22 cellular contexts compared by ENCODE assay signal in the genomic region with DNA sequence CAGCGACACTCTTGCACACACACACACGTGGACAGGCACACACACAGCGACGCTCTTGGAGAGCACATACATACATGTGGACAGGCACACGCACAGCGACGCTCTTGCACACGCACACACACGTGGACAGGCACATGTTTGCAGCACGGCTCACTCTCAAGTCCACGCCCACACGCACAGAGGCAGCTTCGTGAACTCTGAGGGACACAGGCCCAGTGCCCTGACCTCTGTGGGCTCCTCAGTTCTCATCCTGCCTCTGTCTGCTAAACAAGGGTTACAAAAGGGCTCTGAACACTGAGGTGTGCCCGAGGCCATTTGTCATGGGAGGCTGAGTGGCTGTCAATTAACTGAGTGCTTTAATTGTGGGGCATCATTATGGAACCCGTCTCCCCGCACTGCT.
DNase-seq lines count a peak whose midpoint lies in the region; ATAC-seq, FAIRE-seq and TF ChIP-seq lines count a peak whose summit lies in the region.
"Had no signal": no experiment of that assay in that cellular context is flagged by ENCODE, and none has a peak within 500 bp of the region (broad histone marks: within the 10 kb centered on the region; RNA-seq: fewer than 3 reads in every experiment).

No MANE protein-coding gene starts in this region.

- H3K4me3 Mint-ChIP-seq in neural progenitor cell = no peak overlapping the region
- H3K4me3 Mint-ChIP-seq: CD4-positive, CD25-positive, alpha-beta regulatory T cell; CD8-positive, alpha-beta memory T cell; HFFc6; IgD-negative memory B cell had no signal

- TF ChIP-seq RAD21 in H1 (IDR thresholded peaks at IDR 0.05 in 1 of 2, conservative IDR thresholded peaks at IDR 0.05 in 1 of 2; ENCODE audit: low read depth in 2 of 2, low read length in 2 of 2) = no peak

- H2BK20ac ChIP-seq in H1 (ENCODE audit: low read length) = no peak overlapping the region

- peaks cover 12% of the 10 kb centered on the region for H3K4me1 Mint-ChIP-seq in neural progenitor cell
- H3K4me1 Mint-ChIP-seq: CD4-positive, CD25-positive, alpha-beta regulatory T cell; CD8-positive, alpha-beta memory T cell; IgD-negative memory B cell had no signal

- CTCF ChIA-PET in H1 (lab: Charles Lee; ENCODE audit: partially characterized antibody) = no interaction called here

- 0 out of 2 replicates have a peak, but pooled peaks cover 3% of the 10 kb centered on the region for H3K79me1 ChIP-seq in H1 (ENCODE audit: low read depth, low read length)

- no peak overlapping the region for H4K5ac ChIP-seq in H1 (ENCODE audit: insufficient read length, low read depth, low read length)

- 96% methylated on average over 16 of the region's 16 CpGs; no CpG with 5 or more reads in 1 of the 2 experiments for WGBS in H1 (ENCODE audit: extremely low coverage in 1 of 2, insufficient coverage in 1 of 2, insufficient read length in 1 of 2, insufficient replicate concordance in 2 of 2, low coverage in 1 of 2, low lambda C conversion rate in 2 of 2, missing lambda C conversion rate in 1 of 2), 2 experiments

- H3K27me3 ChIP-seq in BLaER1 treated with 17β-estradiol and CSF1 and Interleukin-3, amounts not matched to agents 10 nM and 100 nM = no peaks in the 10 kb centered on the region
- H3K27me3 ChIP-seq in H1 (replicated peaks in 1 of 4; ENCODE audit: control insufficient read depth in 3 of 4, extremely low read depth in 1 of 4, insufficient read depth in 3 of 4, low read length in 3 of 4) (no peaks in the 10 kb centered on the region), neural progenitor cell (no peaks in the 10 kb centered on the region), upper lobe of right lung (no peaks in the 10 kb centered on the region)

- H3K9ac ChIP-seq in BLaER1 treated with 17β-estradiol and CSF1 and Interleukin-3, amounts not matched to agents 10 nM and 100 nM = no peak overlapping the region; a peak in 1 of 22 replicates
- no peak overlapping the region for H3K9ac ChIP-seq in H1 (replicated peaks in 1 of 4; ENCODE audit: extremely low read depth in 1 of 4, low read depth in 3 of 4, low read length in 3 of 4)
- no peak overlapping the region for H3K9ac ChIP-seq in neural progenitor cell
- H3K9ac ChIP-seq: GM23248 had no signal

- H2AFZ ChIP-seq in H1 (ENCODE audit: low read length) (no peak overlapping the region), neural progenitor cell (replicated peaks) (no peak overlapping the region)
- H2AFZ ChIP-seq: GM23248 had no signal

- peak overlapping the region; percentile 13; the same call in 1 of the 2 replicates for H2AK5ac ChIP-seq in H1 (ENCODE audit: low read depth, low read length)

- no peaks in the 10 kb centered on the region for H3K79me2 ChIP-seq in H1 (ENCODE audit: control insufficient read depth in 1 of 2, insufficient read depth in 2 of 2, low read length in 2 of 2)
- no peaks in the 10 kb centered on the region for H3K79me2 ChIP-seq in neural progenitor cell (ENCODE audit: low read depth)

- H3K36me3 Mint-ChIP-seq in neural progenitor cell = no peaks in the 10 kb centered on the region
- H3K36me3 Mint-ChIP-seq: CD4-positive, CD25-positive, alpha-beta regulatory T cell had no signal

- 0 out of 2 replicates have a peak overlapping the region, but pooled peaks have one; percentile 48 for H2BK15ac ChIP-seq in H1 (ENCODE audit: low read length)

- H3K36me3 ChIP-seq in BLaER1 treated with 17β-estradiol and CSF1 and Interleukin-3, amounts not matched to agents 10 nM and 100 nM = no peaks in the 10 kb centered on the region
- H3K36me3 ChIP-seq in H1 (ENCODE audit: control insufficient read depth in 2 of 4, insufficient read depth in 4 of 4, low read length in 3 of 4) (no peaks in the 10 kb centered on the region), neural progenitor cell (no peaks in the 10 kb centered on the region), upper lobe of right lung (no peaks in the 10 kb centered on the region)

- H3K9me3 ChIP-seq in BLaER1 treated with 17β-estradiol and CSF1 and Interleukin-3, amounts not matched to agents 10 nM and 100 nM (replicated peaks in 1 of 11) = peaks cover 0 to 5% (median 0%) of the 10 kb centered on the region in 11 experiments; a peak in 3 of 22 replicates
- no peaks in the 10 kb centered on the region; a peak in 1 of 4 replicates for H3K9me3 ChIP-seq in H1 (ENCODE audit: insufficient read depth in 2 of 2, low read depth in 1 of 2, low read length in 1 of 2)
- H3K9me3 ChIP-seq in neural progenitor cell (ENCODE audit: low read depth) = no peaks in the 10 kb centered on the region
- H3K9me3 ChIP-seq in upper lobe of right lung = no peaks in the 10 kb centered on the region

- H3K4me1 ChIP-seq in BLaER1 treated with 17β-estradiol and CSF1 and Interleukin-3, amounts not matched to agents 10 nM and 100 nM = peaks cover 53 to 78% (median 68%) of the 10 kb centered on the region in 10 experiments
- no peaks in the 10 kb centered on the region; a peak in 1 of 7 replicates for H3K4me1 ChIP-seq in H1 (replicated peaks in 1 of 4; ENCODE audit: control insufficient read depth in 3 of 4, insufficient read depth in 4 of 4, low read length in 3 of 4)
- H3K4me1 ChIP-seq in neural progenitor cell = no peaks in the 10 kb centered on the region
- H3K4me1 ChIP-seq in upper lobe of right lung = no peaks in the 10 kb centered on the region

- no peak overlapping the region for H3K18ac ChIP-seq in H1 (ENCODE audit: extremely low read depth, low read length)

- no peak overlapping the region for H3K4me3 ChIP-seq in BLaER1 treated with 17β-estradiol and CSF1 and Interleukin-3, amounts not matched to agents 10 nM and 100 nM
- H3K4me3 ChIP-seq in H1 (ENCODE audit: extremely low read depth in 1 of 4, insufficient read depth in 2 of 4, low read depth in 3 of 4, low read length in 4 of 4) = no peak overlapping the region
- no peak overlapping the region for H3K4me3 ChIP-seq in neural progenitor cell
- no peak overlapping the region for H3K4me3 ChIP-seq in upper lobe of right lung
- H3K4me3 ChIP-seq: GM23248 had no signal

- peak overlapping the region; percentile 67 for H3K27ac Mint-ChIP-seq in neural progenitor cell
- H3K27ac Mint-ChIP-seq: CD4-positive, CD25-positive, alpha-beta regulatory T cell; CD8-positive, alpha-beta memory T cell; HFFc6 had no signal

- DNase-seq in H1 (ENCODE audit: low read depth in 1 of 2, low spot score in 2 of 2) (no peak), neural progenitor cell (ENCODE audit: low spot score) (no peak), upper lobe of right lung (no peak), frontal cortex (ENCODE audit: low spot score in 2 of 2) (no peak), T-helper 9 cell (no peak), NCI-H1092 (lab: John Stamatoyannopoulos, UW) (no peak)
- DNase-seq: 8988T; C1 segment of cervical spinal cord; CD4-positive, CD25-positive, alpha-beta regulatory T cell; CD8-positive, alpha-beta memory T cell; COR-L47; DMS 273 treated with DMSO at 0.1 percent for 48 hours; DMS53; GDM1; GM23248; HFFc6 had no signal

- TF ChIP-seq CTCF in H1 (IDR thresholded peaks at IDR 0.05; ENCODE audit: control extremely low read depth in 1 of 3, insufficient read depth in 1 of 3, low read depth in 1 of 3, low read length in 3 of 3) (no peak), neural progenitor cell (IDR thresholded peaks at IDR 0.05) (no peak), upper lobe of right lung (IDR thresholded peaks at IDR 0.05) (no peak)

- H3K9me3 Mint-ChIP-seq in neural progenitor cell = no peaks in the 10 kb centered on the region

- H4K91ac ChIP-seq in H1 (replicated peaks; ENCODE audit: insufficient read length, low read length) = peak overlapping the region; percentile 84

- H3K27me3 Mint-ChIP-seq in neural progenitor cell (ENCODE audit: insufficient read depth, low read depth) = peaks cover 7% of the 10 kb centered on the region
- H3K27me3 Mint-ChIP-seq: CD4-positive, CD25-positive, alpha-beta regulatory T cell; IgD-negative memory B cell had no signal

- FAIRE-seq in H1 (lab: Jason Lieb, UNC) = no peak
- no peak for FAIRE-seq in frontal cortex (lab: Jason Lieb, UNC)
- FAIRE-seq: GM12892, GM18507, H54 had no signal

- POLR2A ChIA-PET in H1 (lab: Charles Lee; ENCODE audit: partially characterized antibody) = no interaction called here

- peak overlapping the region; percentile 60 to 76 (median 71) for H3K4me2 ChIP-seq in BLaER1 treated with 17β-estradiol and CSF1 and Interleukin-3, amounts not matched to agents 10 nM and 100 nM
- H3K4me2 ChIP-seq in H1 (ENCODE audit: insufficient read depth in 1 of 2, low read depth in 2 of 2, low read length in 2 of 2) (no peak overlapping the region), neural progenitor cell (no peak overlapping the region)

- H3F3A ChIP-seq in neural progenitor cell (ENCODE audit: low read depth) = no peaks in the 10 kb centered on the region

- H2BK120ac ChIP-seq in H1 (replicated peaks; ENCODE audit: low read depth, low read length) = no peak overlapping the region

- no peak overlapping the region for H3K56ac ChIP-seq in H1 (replicated peaks; ENCODE audit: insufficient read length, low read depth, low read length)

- no peak overlapping the region; a peak in 2 of 22 replicates for H3K27ac ChIP-seq in BLaER1 treated with 17β-estradiol and CSF1 and Interleukin-3, amounts not matched to agents 10 nM and 100 nM
- no peak overlapping the region for H3K27ac ChIP-seq in H1 (ENCODE audit: low read depth, low read length)
- no peak overlapping the region for H3K27ac ChIP-seq in neural progenitor cell
- no peak overlapping the region for H3K27ac ChIP-seq in upper lobe of right lung
- H3K27ac ChIP-seq: GM23248 had no signal

- no peak overlapping the region for H3K14ac ChIP-seq in H1 (ENCODE audit: insufficient read length)

- no peak overlapping the region for H4K8ac ChIP-seq in H1 (ENCODE audit: extremely low read depth, insufficient read depth, low read length)

- intact Hi-C loops in upper lobe of right lung (cut with DNase I) = no loop called here

- no peaks in the 10 kb centered on the region for H4K20me1 ChIP-seq in BLaER1 treated with 17β-estradiol and CSF1 and Interleukin-3, amounts not matched to agents 10 nM and 100 nM
- H4K20me1 ChIP-seq in H1 (replicated peaks in 1 of 2; ENCODE audit: control insufficient read depth in 1 of 2, insufficient read depth in 2 of 2, low read length in 2 of 2) = no peaks in the 10 kb centered on the region
- H4K20me1 ChIP-seq in neural progenitor cell (ENCODE audit: low read depth) = no peaks in the 10 kb centered on the region

- H3K23me2 ChIP-seq in H1 (ENCODE audit: low read depth, low read length) = no peaks in the 10 kb centered on the region

- peak; percentile 14 for ATAC-seq in upper lobe of right lung
- ATAC-seq: HCT116 had no signal

- H3K23ac ChIP-seq in H1 (ENCODE audit: insufficient read length) = no peak overlapping the region

- H3K4ac ChIP-seq in H1 (replicated peaks; ENCODE audit: insufficient read length, low read depth, low read length) = peak overlapping the region; percentile 58

- peak overlapping the region; percentile 52; the same call in 1 of the 2 replicates for H2BK12ac ChIP-seq in H1 (ENCODE audit: low read depth, low read length)

- H2BK5ac ChIP-seq in H1 (ENCODE audit: low read depth, low read length) = peak overlapping the region; percentile 25; the same call in 1 of the 2 replicates

- no peak for TF ChIP-seq EP300 in H1 (IDR thresholded peaks at IDR 0.05; ENCODE audit: borderline replicate concordance in 1 of 2, low read depth in 2 of 2, low read length in 2 of 2)

- TF ChIP-seq POLR2A in H1 (IDR thresholded peaks at IDR 0.05; ENCODE audit: control extremely low read depth in 1 of 2, low read depth in 2 of 2, low read length in 2 of 2) = no peak

TF ChIP-seq in H1, 55 proteins besides CTCF, POLR2A, EP300 and RAD21 (continues in another document):
- no peak for TF ChIP-seq BACH1 (IDR thresholded peaks at IDR 0.05; ENCODE audit: low read length)

Comparison
In these comparisons a context has a peak if more than half of its experiments do, and no peak if none do; other contexts are left out.
1. H3K4me2 ChIP-seq: peak in BLaER1 treated with 17β-estradiol and CSF1 and Interleukin-3, amounts not matched to agents 10 nM and 100 nM (11 of 11); none in H1 (0 of 2) and neural progenitor cell (single experiment).